13 cellular contexts compared by ENCODE assay signal in the genomic region with DNA sequence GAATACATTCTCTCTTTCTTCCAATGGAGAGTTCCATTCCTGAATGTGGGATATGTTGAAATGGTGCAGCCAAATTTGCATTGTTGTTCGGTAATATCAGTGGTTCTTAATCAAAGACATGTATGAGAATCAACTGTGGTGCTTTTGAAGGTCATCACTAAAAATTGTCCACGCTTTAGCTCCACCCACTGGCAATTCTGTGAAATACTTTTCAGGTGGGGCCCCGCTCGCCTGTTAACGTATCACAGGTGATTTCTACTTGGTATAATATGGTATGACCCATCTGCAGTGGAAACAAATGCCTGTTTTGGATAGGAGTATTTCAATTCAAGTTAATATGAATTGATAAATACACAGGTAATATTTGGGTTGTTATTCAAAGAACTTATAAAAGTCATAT.
DNase-seq lines count a peak whose midpoint lies in the region; ATAC-seq and TF ChIP-seq lines count a peak whose summit lies in the region.
"Had no signal": no experiment of that assay in that cellular context is flagged by ENCODE, and none has a peak within 500 bp of the region (broad histone marks: within the 10 kb centered on the region; RNA-seq: fewer than 3 reads in every experiment).

No MANE protein-coding gene starts in this region.

- H3K36me3 ChIP-seq in IMR-90 (ENCODE audit: control insufficient read depth, insufficient read depth, low read length), result no peaks in the 10 kb centered on the region
- H3K36me3 ChIP-seq: prostate gland had no signal

- POLR2A ChIA-PET in IMR-90 (lab: Charles Lee; ENCODE audit: unreplicated experiment), result no interaction called here
- POLR2A ChIA-PET in WTC11 (lab: Charles Lee), result no interaction called here

- H3K4ac ChIP-seq in IMR-90 (ENCODE audit: low read depth, low read length), result no peak overlapping the region

- no peak overlapping the region for H2BK120ac ChIP-seq in IMR-90 (ENCODE audit: low read depth, low read length)

- peaks cover 5% of the 10 kb centered on the region; the same call in 1 of the 2 replicates for H3K4me1 ChIP-seq in IMR-90 (ENCODE audit: control insufficient read depth, insufficient read depth, low read length)
- H3K4me1 ChIP-seq: prostate gland had no signal

- CTCF ChIA-PET in IMR-90 (lab: Yijun Ruan, JAX) (interaction anchor here (0.5 to 1.8 kb wide), 2 partner anchors 9 to 776 kb away, joined by 4 to 6 read pairs; no protein-coding TSS in a partner anchor), WTC11 (lab: Charles Lee) (no interaction called here)

- H4K8ac ChIP-seq in IMR-90 (ENCODE audit: low read depth in 2 of 2, low read length in 2 of 2), result peak overlapping the region in 1 of 2 experiments; percentile 9; a peak in 1 of 4 replicates

- intact Hi-C loops in IMR-90 (cut with micrococcal nuclease), result no loop called here

- BruUV-seq in IMR-90 (replicated peaks; lab: Mats Ljungman, UMichigan), result no TSS peak

- H3K23ac ChIP-seq in IMR-90 (ENCODE audit: low read depth, low read length), result no peak overlapping the region

- H2AK5ac ChIP-seq in IMR-90 (ENCODE audit: low read depth, low read length), result 0 out of 2 replicates have a peak overlapping the region, but pooled peaks have one; percentile 33

- no peak overlapping the region for H2BK15ac ChIP-seq in IMR-90 (ENCODE audit: low read depth, low read length)

- H4K91ac ChIP-seq in IMR-90 (ENCODE audit: insufficient read depth, low read depth, low read length), result no peak overlapping the region

- H3K18ac ChIP-seq in IMR-90 (ENCODE audit: low read depth, low read length), result peak overlapping the region; percentile 82; the same call in 1 of the 2 replicates

- TF ChIP-seq POLR2A in IMR-90 (IDR thresholded peaks at IDR 0.05; ENCODE audit: low read depth, low read length), result no peak

- TF ChIP-seq RAD21 in IMR-90 (IDR thresholded peaks at IDR 0.05; ENCODE audit: low read length), result peak; percentile 27; the same call in 1 of the 2 replicates

- no peaks in the 10 kb centered on the region for H3K79me1 ChIP-seq in IMR-90 (ENCODE audit: low read depth in 1 of 2, low read length in 2 of 2)

- no peak for TF ChIP-seq CTCF in IMR-90 (conservative IDR thresholded peaks at IDR 0.05; ENCODE audit: low read depth, low read length)
- TF ChIP-seq CTCF in WTC11 (IDR thresholded peaks at IDR 0.05), result no peak

- H4K5ac ChIP-seq in IMR-90 (ENCODE audit: low read depth, low read length), result 0 out of 2 replicates have a peak overlapping the region, but pooled peaks have one; percentile 48

- H3K4me2 ChIP-seq in IMR-90 (ENCODE audit: low read depth, low read length), result no peak overlapping the region; the same call in 1 of the 2 replicates

- no peak overlapping the region for H2AK9ac ChIP-seq in IMR-90 (replicated peaks; ENCODE audit: low read depth, low read length, poor library complexity)

- no peaks in the 10 kb centered on the region for H3K9me3 ChIP-seq in IMR-90 (ENCODE audit: control insufficient read depth, insufficient read depth, low read length)
- H3K9me3 ChIP-seq: prostate gland had no signal

- no peaks in the 10 kb centered on the region for H4K20me1 ChIP-seq in IMR-90 (ENCODE audit: insufficient read depth, low read length)

- H3K36me3 Mint-ChIP-seq in WTC11, result no peaks in the 10 kb centered on the region

- H3K27me3 Mint-ChIP-seq in WTC11 (ENCODE audit: low read depth), result no peaks in the 10 kb centered on the region
- peaks cover 10% of the 10 kb centered on the region for H3K27me3 Mint-ChIP-seq in stimulated activated naive CD8-positive, alpha-beta T cell treated with anti-CD3 and anti-CD28 coated beads, Interleukin-15, amount 100 ng/mL, for 72 hours

- no peaks in the 10 kb centered on the region for H3K9me1 ChIP-seq in IMR-90 (ENCODE audit: insufficient read depth, low read length)

- H3K4me3 ChIP-seq in IMR-90 (ENCODE audit: insufficient read depth, low read depth, low read length), result no peak overlapping the region
- H3K4me3 ChIP-seq: prostate gland had no signal

- no peak overlapping the region for H3K27ac Mint-ChIP-seq in WTC11
- no peak overlapping the region for H3K27ac Mint-ChIP-seq in stimulated activated naive CD8-positive, alpha-beta T cell treated with anti-CD3 and anti-CD28 coated beads, Interleukin-15, amount 100 ng/mL, for 72 hours
- H3K27ac Mint-ChIP-seq: T-helper 1 cell treated with Interleukin-12 subunit alpha and Interleukin-12 subunit beta and Interleukin-4 antibody, amounts not matched to agents 30 μg/mL and 1 μg/mL, for 36 hours had no signal

- H3K4me1 Mint-ChIP-seq in WTC11, result peaks cover 24% of the 10 kb centered on the region
- no peaks in the 10 kb centered on the region for H3K4me1 Mint-ChIP-seq in stimulated activated naive CD8-positive, alpha-beta T cell treated with anti-CD3 and anti-CD28 coated beads, Interleukin-15, amount 100 ng/mL, for 72 hours

- dilution Hi-C loops in IMR-90 (cut with HindIII; ENCODE audit: low sequenced_read_pairs, unreplicated experiment), result no loop called here

- ATAC-seq in IMR-90 (ENCODE audit: low read depth), result no peak
- no peak; the same call in 1 of the 2 replicates for ATAC-seq in WTC11
- ATAC-seq in HG02981 (IDR thresholded peaks at IDR 0.05; ENCODE audit: unreplicated experiment), result no peak
- ATAC-seq in stimulated activated naive CD8-positive, alpha-beta T cell treated with anti-CD3 and anti-CD28 coated beads, Interleukin-15, amount 100 ng/mL, for 72 hours, result no peak

- H3K4me3 Mint-ChIP-seq in WTC11, result no peak overlapping the region
- no peak overlapping the region for H3K4me3 Mint-ChIP-seq in stimulated activated naive CD8-positive, alpha-beta T cell treated with anti-CD3 and anti-CD28 coated beads, Interleukin-15, amount 100 ng/mL, for 72 hours
- H3K4me3 Mint-ChIP-seq: T-helper 1 cell treated with Interleukin-12 subunit alpha and Interleukin-12 subunit beta and Interleukin-4 antibody, amounts not matched to agents 30 μg/mL and 1 μg/mL, for 36 hours had no signal

- H3K14ac ChIP-seq in IMR-90 (replicated peaks; ENCODE audit: low read depth, low read length), result no peak overlapping the region

- no peak overlapping the region for H3K9ac ChIP-seq in IMR-90 (ENCODE audit: low read depth, low read length)

- DNase-seq in DMS53 treated with DMSO at 0.1 percent for 48 hours (lab: John Stamatoyannopoulos, UW; ENCODE audit: unreplicated experiment), result peak; percentile 22
- no peak for DNase-seq in IMR-90
- peak; percentile 21 for DNase-seq in WTC11 (ENCODE audit: low spot score)
- peak; percentile 7 for DNase-seq in left kidney (ENCODE audit: low read depth, low spot score)
- no peak for DNase-seq in NCI-H2107 treated with DMSO at 0.1 percent for 48 hours (lab: John Stamatoyannopoulos, UW; ENCODE audit: unreplicated experiment)
- no peak for DNase-seq in stimulated activated naive CD8-positive, alpha-beta T cell treated with anti-CD3 and anti-CD28 coated beads, Interleukin-15, amount 100 ng/mL, for 72 hours
- DNase-seq in DMS153 treated with DMSO at 0.1 percent for 48 hours (lab: John Stamatoyannopoulos, UW; ENCODE audit: unreplicated experiment), result no peak
- DNase-seq: activated effector memory CD4-positive, alpha-beta T cell treated with Interleukin-2 at 50 U/mL for 16 hours; effector CD8-positive, alpha-beta T cell; NCI-H187 treated with DMSO at 0.1 percent for 48 hours had no signal

- H2BK20ac ChIP-seq in IMR-90 (ENCODE audit: low read depth, low read length), result peak overlapping the region; percentile 69; the same call in 1 of the 2 replicates

- H2BK5ac ChIP-seq in IMR-90 (ENCODE audit: low read depth, low read length, poor library complexity, severe bottlenecking), result peak overlapping the region; percentile 55

- H3K56ac ChIP-seq in IMR-90 (ENCODE audit: extremely low read depth, insufficient read depth, low read length), result no peak overlapping the region

- H3K27ac ChIP-seq in IMR-90 (ENCODE audit: insufficient read depth, low read length), result no peak overlapping the region
- H3K27ac ChIP-seq: prostate gland had no signal

- H2AFZ ChIP-seq in IMR-90 (replicated peaks; ENCODE audit: low read length, poor library complexity), result no peak overlapping the region

- in situ Hi-C loops in IMR-90 (cut with MboI; ENCODE audit: low sequenced_read_pairs), result no loop called here

- H3K27me3 ChIP-seq in IMR-90 (ENCODE audit: control insufficient read depth, insufficient read depth, low read length), result no peaks in the 10 kb centered on the region; the same call in 1 of the 2 replicates

- no peaks in the 10 kb centered on the region for H3K9me3 Mint-ChIP-seq in WTC11
- H3K9me3 Mint-ChIP-seq in stimulated activated naive CD8-positive, alpha-beta T cell treated with anti-CD3 and anti-CD28 coated beads, Interleukin-15, amount 100 ng/mL, for 72 hours, result no peaks in the 10 kb centered on the region
- H3K9me3 Mint-ChIP-seq: T-helper 1 cell treated with Interleukin-12 subunit alpha and Interleukin-12 subunit beta and Interleukin-4 antibody, amounts not matched to agents 30 μg/mL and 1 μg/mL, for 36 hours had no signal

- 80% methylated on average over 1 of the region's 5 CpGs; no CpG with 5 or more reads in 1 of the 2 experiments for WGBS in IMR-90 (ENCODE audit: extremely low coverage in 2 of 2, insufficient read length in 1 of 2), 2 experiments

TF ChIP-seq in IMR-90, 13 proteins besides CTCF, POLR2A, EP300 and RAD21:
- TF ChIP-seq, protein P1, sequence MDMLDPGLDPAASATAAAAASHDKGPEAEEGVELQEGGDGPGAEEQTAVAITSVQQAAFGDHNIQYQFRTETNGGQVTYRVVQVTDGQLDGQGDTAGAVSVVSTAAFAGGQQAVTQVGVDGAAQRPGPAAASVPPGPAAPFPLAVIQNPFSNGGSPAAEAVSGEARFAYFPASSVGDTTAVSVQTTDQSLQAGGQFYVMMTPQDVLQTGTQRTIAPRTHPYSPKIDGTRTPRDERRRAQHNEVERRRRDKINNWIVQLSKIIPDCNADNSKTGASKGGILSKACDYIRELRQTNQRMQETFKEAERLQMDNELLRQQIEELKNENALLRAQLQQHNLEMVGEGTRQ (IDR thresholded peaks at IDR 0.05; ENCODE audit: low read depth, low read length), result no peak
- TF ChIP-seq MXI1 (IDR thresholded peaks at IDR 0.05; ENCODE audit: borderline replicate concordance, low read depth, low read length), result no peak

TF ChIP-seq in WTC11, 78 proteins besides CTCF, POLR2A, EP300 and RAD21 (continues in another document):
- TF ChIP-seq, protein P2, sequence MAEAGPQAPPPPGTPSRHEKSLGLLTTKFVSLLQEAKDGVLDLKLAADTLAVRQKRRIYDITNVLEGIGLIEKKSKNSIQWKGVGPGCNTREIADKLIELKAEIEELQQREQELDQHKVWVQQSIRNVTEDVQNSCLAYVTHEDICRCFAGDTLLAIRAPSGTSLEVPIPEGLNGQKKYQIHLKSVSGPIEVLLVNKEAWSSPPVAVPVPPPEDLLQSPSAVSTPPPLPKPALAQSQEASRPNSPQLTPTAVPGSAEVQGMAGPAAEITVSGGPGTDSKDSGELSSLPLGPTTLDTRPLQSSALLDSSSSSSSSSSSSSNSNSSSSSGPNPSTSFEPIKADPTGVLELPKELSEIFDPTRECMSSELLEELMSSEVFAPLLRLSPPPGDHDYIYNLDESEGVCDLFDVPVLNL (CRISPR knock-in tag; IDR thresholded peaks at IDR 0.05; ENCODE audit: borderline replicate concordance, low read depth), result no peak
- TF ChIP-seq HMGA2 (CRISPR knock-in tag; IDR thresholded peaks at IDR 0.05), result no peak
- TF ChIP-seq SMAD4 (CRISPR knock-in tag; IDR thresholded peaks at IDR 0.05), result no peak
- TF ChIP-seq ZNF219 (CRISPR knock-in tag; IDR thresholded peaks at IDR 0.05; ENCODE audit: borderline replicate concordance), result no peak

Comparison
In these comparisons a context has a peak if more than half of its experiments do, and no peak if none do; other contexts are left out.
1. DNase-seq: peak in DMS53 treated with DMSO at 0.1 percent for 48 hours (single experiment), WTC11 (single experiment) and left kidney (single experiment); none in IMR-90 (single experiment), NCI-H2107 treated with DMSO at 0.1 percent for 48 hours (single experiment), stimulated activated naive CD8-positive, alpha-beta T cell treated with anti-CD3 and anti-CD28 coated beads, Interleukin-15, amount 100 ng/mL, for 72 hours (0 of 2) and DMS153 treated with DMSO at 0.1 percent for 48 hours (single experiment).